9 cellular contexts compared by ENCODE assay signal in genomic region chr1:247407180-247407616, GRCh38. TPM values are rescaled to one million over a fixed set of nuclear protein-coding genes. Genes with fewer than 3 reads are reported as not detected.
DNase-seq lines count a peak whose midpoint lies in the region; ATAC-seq and TF ChIP-seq lines count a peak whose summit lies in the region.
"Had no signal": no experiment of that assay in that cellular context is flagged by ENCODE, and none has a peak within 500 bp of the region (broad histone marks: within the 10 kb centered on the region; RNA-seq: fewer than 3 reads in every experiment).

No MANE protein-coding gene starts in this region.

- in situ Hi-C loops in mammary epithelial cell (cut with MboI; ENCODE audit: low sequenced_read_pairs in 2 of 2): no loop called here

- H3K9me3 Mint-ChIP-seq in T-helper 2 cell treated with Interferon-gamma antibody and Interleukin-4, amounts not matched to agents 5 μg/mL and 100 μg/mL, for 36 hours: no peaks in the 10 kb centered on the region

- no TSS peak for BruUV-seq in mammary epithelial cell (replicated peaks; lab: Mats Ljungman, UMichigan)

- no peak for TF ChIP-seq CTCF in mammary epithelial cell (conservative IDR thresholded peaks at IDR 0.05 in 1 of 2, IDR thresholded peaks at IDR 0.05 in 1 of 2; ENCODE audit: extremely low read depth in 1 of 2, insufficient read depth in 1 of 2, low read depth in 1 of 2, low read length in 2 of 2)

- dilution Hi-C loops in mammary epithelial cell (cut with HindIII; ENCODE audit: low sequenced_read_pairs): no loop called here

- H3K36me3 ChIP-seq in mammary epithelial cell (ENCODE audit: insufficient read depth, low read length) (no peaks in the 10 kb centered on the region), SJCRH30 (no peaks in the 10 kb centered on the region)

- peaks cover 38% of the 10 kb centered on the region for H3K27me3 Mint-ChIP-seq in T-helper 2 cell treated with Interferon-gamma antibody and Interleukin-4, amounts not matched to agents 5 μg/mL and 100 μg/mL, for 36 hours (ENCODE audit: low read depth)

- H3K4me1 ChIP-seq in mammary epithelial cell (ENCODE audit: insufficient read depth, low read length) (no peaks in the 10 kb centered on the region), SJCRH30 (no peaks in the 10 kb centered on the region)

- WGBS in mammary epithelial cell (ENCODE audit: low coverage, missing lambda C conversion rate): 44% methylated on average over 10 of the region's 10 CpGs

- H3K4me3 ChIP-seq in mammary epithelial cell (replicated peaks in 1 of 3; ENCODE audit: insufficient read depth in 1 of 3, low read depth in 2 of 3, low read length in 3 of 3): no peak overlapping the region
- H3K4me3 ChIP-seq in SJCRH30: no peak overlapping the region

- peak overlapping the region; percentile 67 for H3K4me3 Mint-ChIP-seq in T-helper 2 cell treated with Interferon-gamma antibody and Interleukin-4, amounts not matched to agents 5 μg/mL and 100 μg/mL, for 36 hours

- no peak overlapping the region for H2AFZ ChIP-seq in mammary epithelial cell (ENCODE audit: low read depth, low read length)

- no peaks in the 10 kb centered on the region for H3K79me2 ChIP-seq in mammary epithelial cell (ENCODE audit: insufficient read depth, low read length)

- peak overlapping the region; percentile 69 for H3K27ac Mint-ChIP-seq in T-helper 2 cell treated with Interferon-gamma antibody and Interleukin-4, amounts not matched to agents 5 μg/mL and 100 μg/mL, for 36 hours

- intact Hi-C loops in mammary epithelial cell (cut with micrococcal nuclease): no loop called here

- ATAC-seq in GM19023 (IDR thresholded peaks at IDR 0.05; ENCODE audit: unreplicated experiment) (peak; percentile 62), HG03045 (IDR thresholded peaks at IDR 0.05; ENCODE audit: unreplicated experiment) (peak; percentile 64)

- no peak overlapping the region for H3K27ac ChIP-seq in mammary epithelial cell (ENCODE audit: insufficient read depth, low read depth, low read length)
- no peak overlapping the region for H3K27ac ChIP-seq in SJCRH30

- no peaks in the 10 kb centered on the region for H3K27me3 ChIP-seq in mammary epithelial cell (ENCODE audit: insufficient read depth, low read length)
- no peaks in the 10 kb centered on the region for H3K27me3 ChIP-seq in SJCRH30

- peaks cover 33% of the 10 kb centered on the region for H3K4me1 Mint-ChIP-seq in T-helper 2 cell treated with Interferon-gamma antibody and Interleukin-4, amounts not matched to agents 5 μg/mL and 100 μg/mL, for 36 hours (ENCODE audit: low read depth)

- H3K9me3 ChIP-seq in mammary epithelial cell (replicated peaks; ENCODE audit: insufficient read depth, low read length) (peaks cover 8% of the 10 kb centered on the region), SJCRH30 (replicated peaks) (no peaks in the 10 kb centered on the region)

- CTCF ChIA-PET in mammary epithelial cell (lab: Charles Lee; ENCODE audit: low non-redundant PET): no interaction called here

- H3K36me3 Mint-ChIP-seq in T-helper 2 cell treated with Interferon-gamma antibody and Interleukin-4, amounts not matched to agents 5 μg/mL and 100 μg/mL, for 36 hours (ENCODE audit: low read depth): no peaks in the 10 kb centered on the region

- peak; percentile 69 for DNase-seq in T-helper 2 cell treated with Interferon-gamma antibody and Interleukin-4, amounts not matched to agents 5 μg/mL and 100 μg/mL, for 36 hours (ENCODE audit: low spot score)
- DNase-seq in mammary epithelial cell (peak; percentile 70), NCI-H2029 (lab: John Stamatoyannopoulos, UW) (no peak), SJCRH30 (no peak), NCI-H2029 treated with DMSO at 0.1 percent for 48 hours (lab: John Stamatoyannopoulos, UW) (no peak)
- DNase-seq in stimulated activated CD4-positive, alpha-beta T cell treated with anti-CD3 and anti-CD28 coated beads, Interleukin-4, amount 100 ng/mL, for 4 hours: peak; percentile 45 to 67

- H4K20me1 ChIP-seq in mammary epithelial cell (ENCODE audit: insufficient read depth, low read length): no peaks in the 10 kb centered on the region

- no peak overlapping the region for H3K9ac ChIP-seq in mammary epithelial cell (ENCODE audit: insufficient read depth, low read length)

- H3K4me2 ChIP-seq in mammary epithelial cell (ENCODE audit: insufficient read depth, low read depth, low read length): no peak overlapping the region

RNA-seq across cellular contexts. Expression of gene NLRP3, which starts 8.8 kb away (rescaled TPM):
- 1 to 10 TPM in 1 of 2 donors, under 1 TPM in 1; 0.12 to 3.0 TPM for total RNA-seq in mammary epithelial cell
- polyA plus RNA-seq in mammary epithelial cell: 0.05 TPM
- polyA minus RNA-seq in mammary epithelial cell: not detected
- total RNA-seq in SJCRH30 (2014; rRNA removed; shearing (Covaris generic)): 0.05 and 0.36 TPM in 2 replicates

RNA-seq across cellular contexts. Expression of gene OR2B11, which starts 50.7 kb away (rescaled TPM):
- total RNA-seq in mammary epithelial cell: not detected
- polyA plus RNA-seq in mammary epithelial cell: not detected
- not detected for polyA minus RNA-seq in mammary epithelial cell
- not detected in 2 replicates for total RNA-seq in SJCRH30 (2014; rRNA removed; shearing (Covaris generic))
- total RNA-seq: LHCN-M2 had no signal

Comparison
In these comparisons a context has a peak if more than half of its experiments do, and no peak if none do; other contexts are left out.
1. DNase-seq: peak in T-helper 2 cell treated with Interferon-gamma antibody and Interleukin-4, amounts not matched to agents 5 μg/mL and 100 μg/mL, for 36 hours (single experiment), mammary epithelial cell (single experiment) and stimulated activated CD4-positive, alpha-beta T cell treated with anti-CD3 and anti-CD28 coated beads, Interleukin-4, amount 100 ng/mL, for 4 hours (2 of 2); none in NCI-H2029 (single experiment), SJCRH30 (0 of 2) and NCI-H2029 treated with DMSO at 0.1 percent for 48 hours (single experiment).